In the genomic region with DNA sequence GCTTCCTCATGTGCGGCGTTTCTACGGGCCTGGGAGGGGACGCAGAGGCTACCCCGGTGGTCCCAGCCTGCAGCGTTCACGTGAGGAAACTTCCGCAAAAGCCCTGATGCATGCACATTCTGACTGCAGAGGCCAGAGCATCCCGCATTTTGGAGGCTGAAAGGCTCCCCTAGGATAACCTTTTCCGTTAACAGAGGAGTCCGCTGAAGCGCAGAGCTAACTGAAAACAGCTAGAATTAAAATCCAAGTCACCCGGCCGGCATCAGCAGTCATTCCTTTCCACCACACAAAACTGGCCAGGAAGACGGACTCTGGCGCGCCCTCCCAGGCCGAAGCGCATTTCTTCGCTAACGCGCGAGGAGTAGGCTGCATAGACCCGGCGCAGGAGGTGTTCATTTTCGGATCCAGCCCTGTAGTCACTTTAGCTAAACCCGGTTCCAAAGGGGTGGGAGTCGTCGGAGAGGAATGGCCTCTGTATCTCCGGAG, we compare ENCODE assay signal across 8 cellular contexts. TPM values are rescaled to one million over a fixed set of nuclear protein-coding genes. Genes with fewer than 3 reads are reported as not detected.
DNase-seq lines count a peak whose midpoint lies in the region; ATAC-seq and TF ChIP-seq lines count a peak whose summit lies in the region.

No MANE protein-coding gene starts in this region.

- H3K27ac ChIP-seq in fibroblast of lung (ENCODE audit: insufficient read depth, low read length), result peak overlapping the region; percentile 94

- H4K20me1 ChIP-seq in fibroblast of lung (ENCODE audit: control insufficient read depth, extremely low read depth, insufficient read depth, low read length), result no peaks in the 10 kb centered on the region

- peaks cover 46% of the 10 kb centered on the region for H3K79me2 ChIP-seq in fibroblast of lung (ENCODE audit: control insufficient read depth, insufficient read depth, low read length)

- H3K4me1 ChIP-seq in fibroblast of lung (ENCODE audit: control insufficient read depth, extremely low read depth, insufficient read depth, low read length), result peaks cover 7% of the 10 kb centered on the region

- H3K4me3 Mint-ChIP-seq in T-helper 17 cell, result peak overlapping the region; percentile 86
- peak overlapping the region; percentile 57 to 90 (median 78) for H3K4me3 Mint-ChIP-seq in naive thymus-derived CD8-positive, alpha-beta T cell

- no peaks in the 10 kb centered on the region for H3K36me3 Mint-ChIP-seq in T-helper 17 cell (ENCODE audit: low read depth)
- peaks cover 6 to 13% (median 7%) of the 10 kb centered on the region in 3 donors for H3K36me3 Mint-ChIP-seq in naive thymus-derived CD8-positive, alpha-beta T cell

- peaks cover 44% of the 10 kb centered on the region for H3K27me3 Mint-ChIP-seq in T-helper 17 cell
- H3K27me3 Mint-ChIP-seq in naive thymus-derived CD8-positive, alpha-beta T cell, result peaks cover 20 to 56% (median 40%) of the 10 kb centered on the region in 5 donors

- H3K4me3 ChIP-seq in fibroblast of lung (replicated peaks in 1 of 4; ENCODE audit: control extremely low read depth in 1 of 4, insufficient read depth in 1 of 4, low read depth in 3 of 4, low read length in 4 of 4), result peak overlapping the region; percentile 31 to 84 (median 54)

- peaks cover 7% of the 10 kb centered on the region for H3K36me3 ChIP-seq in fibroblast of lung (ENCODE audit: control insufficient read depth, insufficient read depth, low read length)

- H3K9me3 Mint-ChIP-seq in naive thymus-derived CD8-positive, alpha-beta T cell, result peaks cover 0 to 24% (median 8%) of the 10 kb centered on the region in 9 donors

- DNase-seq in AG09319 (ENCODE audit: extremely low read depth, low read depth) (no peak), T-helper 17 cell (no peak), fibroblast of lung (ENCODE audit: low read depth in 2 of 2) (peak; percentile 79 to 80), NCI-H1930 (lab: John Stamatoyannopoulos, UW) (no peak)
- DNase-seq in naive thymus-derived CD8-positive, alpha-beta T cell, result no peak

- no peaks in the 10 kb centered on the region for H3K27me3 ChIP-seq in fibroblast of lung (ENCODE audit: control insufficient read depth, insufficient read depth, low read length)

- H3K4me1 Mint-ChIP-seq in T-helper 17 cell, result peaks cover 6% of the 10 kb centered on the region
- peaks cover 3 to 25% (median 15%) of the 10 kb centered on the region in 4 donors for H3K4me1 Mint-ChIP-seq in naive thymus-derived CD8-positive, alpha-beta T cell

- ATAC-seq in GM21723 (IDR thresholded peaks at IDR 0.05; ENCODE audit: unreplicated experiment) (peak; percentile 34), T-helper 17 cell (no peak), GM19035 (IDR thresholded peaks at IDR 0.05; ENCODE audit: unreplicated experiment) (no peak), esophagus mucosa (no peak)
- ATAC-seq in naive thymus-derived CD8-positive, alpha-beta T cell, result no peak

- peaks cover 1% of the 10 kb centered on the region for H3K9me3 ChIP-seq in T-helper 17 cell (ENCODE audit: control insufficient read depth, low read length, poor library complexity, severe bottlenecking)
- no peaks in the 10 kb centered on the region for H3K9me3 ChIP-seq in fibroblast of lung (ENCODE audit: control insufficient read depth, insufficient read depth, low read depth, low read length)

- peak overlapping the region; percentile 96 for H3K4me2 ChIP-seq in fibroblast of lung (ENCODE audit: extremely low read depth, insufficient read depth, low read length)

- H2AFZ ChIP-seq in fibroblast of lung (ENCODE audit: low read length), result no peak overlapping the region

- H3K27ac Mint-ChIP-seq in T-helper 17 cell, result no peak overlapping the region
- H3K27ac Mint-ChIP-seq in naive thymus-derived CD8-positive, alpha-beta T cell, result no peak overlapping the region

- POLR2A ChIA-PET in naive thymus-derived CD8-positive, alpha-beta T cell (lab: Charles Lee), result no interaction called here

- peak overlapping the region; percentile 99 for H3K9ac ChIP-seq in fibroblast of lung (ENCODE audit: insufficient read depth, low read length)

- TF ChIP-seq CTCF in AG09319 (IDR thresholded peaks at IDR 0.05; ENCODE audit: low read depth, low read length), result peak; percentile 41
- TF ChIP-seq CTCF in fibroblast of lung (conservative IDR thresholded peaks at IDR 0.05 in 1 of 2, IDR thresholded peaks at IDR 0.05 in 1 of 2; ENCODE audit: low read depth in 1 of 2, low read length in 2 of 2), result peak; percentile 22 to 27

RNA-seq across cellular contexts. Expression of a gene that starts 0.7 kb away (rescaled TPM):
- 1 to 10 TPM; 1.5 to 8.0 TPM for total RNA-seq in T-helper 17 cell
- total RNA-seq in fibroblast of lung, result 269 and 408 TPM in 2 replicates
- 549 and 646 TPM in 2 replicates for polyA plus RNA-seq in fibroblast of lung
- 613 and 673 TPM in 2 replicates for polyA plus RNA-seq in fibroblast of lung (2012)
- 453 and 575 TPM in 2 replicates for polyA minus RNA-seq in fibroblast of lung (ENCODE audit: low replicate concordance)
- 1 to 10 TPM; 2.1 to 3.1 TPM for total RNA-seq in naive thymus-derived CD8-positive, alpha-beta T cell
- 1 to 10 TPM in 2 of 3 donors, not detected in 1; 1.2 to 3.1 TPM for polyA plus RNA-seq in naive thymus-derived CD8-positive, alpha-beta T cell
- total RNA-seq in esophagus mucosa, result 201 TPM

RNA-seq across cellular contexts. Expression of a gene that starts 53.1 kb away (rescaled TPM):
- total RNA-seq in T-helper 17 cell (not detected), fibroblast of lung (0.26 and 1.7 TPM in 2 replicates), esophagus mucosa (0.80 TPM)
- polyA plus RNA-seq in fibroblast of lung, result 0.12 and 0.21 TPM in 2 replicates
- polyA plus RNA-seq in fibroblast of lung (2012), result 0.22 and 0.33 TPM in 2 replicates
- polyA minus RNA-seq in fibroblast of lung (ENCODE audit: low replicate concordance), result not detected in 2 replicates
- total RNA-seq in naive thymus-derived CD8-positive, alpha-beta T cell, result not detected
- polyA plus RNA-seq in naive thymus-derived CD8-positive, alpha-beta T cell, result not detected

Comparison
In these comparisons a context has a peak if more than half of its experiments do, and no peak if none do; other contexts are left out.
1. DNase-seq: peak in fibroblast of lung (2 of 2); none in AG09319 (single experiment), T-helper 17 cell (0 of 3), naive thymus-derived CD8-positive, alpha-beta T cell (0 of 10) and NCI-H1930 (0 of 2).
2. RNA of a gene that starts 0.7 kb away (total RNA-seq): 269 to 408 TPM in fibroblast of lung and 201 TPM in esophagus mucosa (single experiment); 1.5 to 8.0 TPM in T-helper 17 cell and 2.1 to 3.1 TPM in naive thymus-derived CD8-positive, alpha-beta T cell; every median in the first group is over 10 times any median in the second.